2 cellular contexts compared by ENCODE assay signal in the genomic region with DNA sequence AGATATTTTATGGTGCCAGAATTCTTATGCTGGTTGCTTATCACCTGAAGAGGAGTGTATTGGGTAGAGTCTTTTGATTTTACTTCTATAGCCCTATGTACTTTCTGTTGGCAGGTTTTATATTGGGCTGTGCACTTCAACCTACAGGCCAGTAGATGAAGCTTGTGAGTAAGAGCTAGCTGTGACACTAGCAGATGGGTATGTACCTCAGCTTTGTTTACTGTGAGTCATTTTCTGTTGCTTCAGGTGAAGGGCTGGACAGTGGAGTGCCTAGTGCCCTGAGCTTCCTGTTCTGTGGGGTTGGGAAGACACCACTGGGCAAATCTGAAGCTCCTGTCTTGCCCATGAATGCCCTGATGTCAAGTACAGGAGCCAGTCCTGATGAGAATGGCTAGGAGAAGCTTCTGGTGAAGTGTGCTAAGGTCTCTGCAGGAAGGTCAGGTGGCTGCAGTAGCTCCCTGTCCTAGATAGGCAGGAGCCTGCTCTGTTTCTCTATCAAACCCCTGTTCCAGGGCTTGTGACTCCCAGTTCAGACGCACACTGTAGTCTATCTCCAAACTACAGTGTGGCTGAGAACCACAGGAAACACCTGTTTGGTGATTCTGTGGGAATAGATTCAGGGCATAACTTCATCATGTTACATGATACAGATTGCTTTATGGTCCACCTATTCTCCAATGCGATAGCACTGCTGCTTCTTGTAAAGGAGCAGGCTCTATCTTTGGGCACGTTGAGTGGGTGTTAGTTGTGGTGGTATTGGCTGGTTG.
A peak's percentile ranks its signal among the peaks of the same experiment; 100 is the strongest.
TF ChIP-seq lines count a peak whose summit lies in the region.

No MANE protein-coding gene starts in this region.

TF ChIP-seq in IMR-90, 13 proteins besides CTCF, POLR2A, EP300 and RAD21:
- TF ChIP-seq CEBPB (IDR thresholded peaks at IDR 0.05; ENCODE audit: low read depth, low read length) (no peak), CHD1 (IDR thresholded peaks at IDR 0.05; ENCODE audit: low read depth, low read length) (no peak), RFX5 (IDR thresholded peaks at IDR 0.05; ENCODE audit: low read depth, low read length) (no peak), USF2 (IDR thresholded peaks at IDR 0.05; ENCODE audit: low read depth, low read length) (no peak), SMC3 (IDR thresholded peaks at IDR 0.05; ENCODE audit: low read depth, low read length) (peak; percentile 14; the same call in 1 of the 2 replicates), FOS (IDR thresholded peaks at IDR 0.05; ENCODE audit: low read depth, low read length) (peak; percentile 33; the same call in 1 of the 2 replicates)

TF ChIP-seq in liver, 16 proteins besides CTCF, POLR2A, EP300 and RAD21:
- no peak for TF ChIP-seq HNF4G (IDR thresholded peaks at IDR 0.05)
- no peak for TF ChIP-seq SP1 (IDR thresholded peaks at IDR 0.05)
- TF ChIP-seq NR2F2 (IDR thresholded peaks at IDR 0.05), result no peak
- TF ChIP-seq, protein P1, sequence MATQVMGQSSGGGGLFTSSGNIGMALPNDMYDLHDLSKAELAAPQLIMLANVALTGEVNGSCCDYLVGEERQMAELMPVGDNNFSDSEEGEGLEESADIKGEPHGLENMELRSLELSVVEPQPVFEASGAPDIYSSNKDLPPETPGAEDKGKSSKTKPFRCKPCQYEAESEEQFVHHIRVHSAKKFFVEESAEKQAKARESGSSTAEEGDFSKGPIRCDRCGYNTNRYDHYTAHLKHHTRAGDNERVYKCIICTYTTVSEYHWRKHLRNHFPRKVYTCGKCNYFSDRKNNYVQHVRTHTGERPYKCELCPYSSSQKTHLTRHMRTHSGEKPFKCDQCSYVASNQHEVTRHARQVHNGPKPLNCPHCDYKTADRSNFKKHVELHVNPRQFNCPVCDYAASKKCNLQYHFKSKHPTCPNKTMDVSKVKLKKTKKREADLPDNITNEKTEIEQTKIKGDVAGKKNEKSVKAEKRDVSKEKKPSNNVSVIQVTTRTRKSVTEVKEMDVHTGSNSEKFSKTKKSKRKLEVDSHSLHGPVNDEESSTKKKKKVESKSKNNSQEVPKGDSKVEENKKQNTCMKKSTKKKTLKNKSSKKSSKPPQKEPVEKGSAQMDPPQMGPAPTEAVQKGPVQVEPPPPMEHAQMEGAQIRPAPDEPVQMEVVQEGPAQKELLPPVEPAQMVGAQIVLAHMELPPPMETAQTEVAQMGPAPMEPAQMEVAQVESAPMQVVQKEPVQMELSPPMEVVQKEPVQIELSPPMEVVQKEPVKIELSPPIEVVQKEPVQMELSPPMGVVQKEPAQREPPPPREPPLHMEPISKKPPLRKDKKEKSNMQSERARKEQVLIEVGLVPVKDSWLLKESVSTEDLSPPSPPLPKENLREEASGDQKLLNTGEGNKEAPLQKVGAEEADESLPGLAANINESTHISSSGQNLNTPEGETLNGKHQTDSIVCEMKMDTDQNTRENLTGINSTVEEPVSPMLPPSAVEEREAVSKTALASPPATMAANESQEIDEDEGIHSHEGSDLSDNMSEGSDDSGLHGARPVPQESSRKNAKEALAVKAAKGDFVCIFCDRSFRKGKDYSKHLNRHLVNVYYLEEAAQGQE (IDR thresholded peaks at IDR 0.05), result no peak
- peak; percentile 63 to 97 for TF ChIP-seq JUND (IDR thresholded peaks at IDR 0.05)
- TF ChIP-seq RXRA (IDR thresholded peaks at IDR 0.05), result peak in 1 of 2 donors; percentile 30
- TF ChIP-seq MAX (IDR thresholded peaks at IDR 0.05), result no peak
- TF ChIP-seq FOXA1 (IDR thresholded peaks at IDR 0.05), result peak; percentile 81
- TF ChIP-seq HNF4A (conservative IDR thresholded peaks at IDR 0.05), result peak; percentile 55 to 85
- TF ChIP-seq TAF1 (conservative IDR thresholded peaks at IDR 0.05), result no peak
- TF ChIP-seq ZBTB33 (IDR thresholded peaks at IDR 0.05), result no peak
- TF ChIP-seq ATF3 (IDR thresholded peaks at IDR 0.05), result peak; percentile 56
- TF ChIP-seq YY1 (IDR thresholded peaks at IDR 0.05), result no peak
- no peak for TF ChIP-seq GABPA (IDR thresholded peaks at IDR 0.05 in 1 of 2, conservative IDR thresholded peaks at IDR 0.05 in 1 of 2)
- peak; percentile 93 for TF ChIP-seq FOXA2 (IDR thresholded peaks at IDR 0.05)
- no peak for TF ChIP-seq EGR1 (IDR thresholded peaks at IDR 0.05; ENCODE audit: low read depth in 2 of 2)
